Comparison of ENCODE assay signal across 6 cellular contexts in the genomic region with DNA sequence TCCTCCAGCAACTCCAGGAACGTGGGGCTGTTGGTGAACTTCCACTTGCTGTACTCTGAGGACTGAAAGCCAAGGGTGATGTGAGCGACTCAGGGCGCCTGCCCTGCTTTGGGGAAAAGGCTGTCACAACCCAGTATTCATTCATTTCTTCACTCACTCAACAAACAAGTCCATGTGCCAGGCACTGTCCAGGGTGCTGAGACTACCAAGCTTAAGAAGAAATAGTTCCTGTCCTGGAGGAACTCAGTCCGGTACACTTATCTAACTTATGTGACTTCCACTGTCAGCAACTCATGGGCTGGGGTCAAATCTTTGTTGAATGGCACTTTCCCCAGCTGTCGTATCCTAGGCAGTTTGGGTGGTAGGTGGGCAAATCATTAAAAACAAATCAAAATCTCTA. TPM values are rescaled to one million over a fixed set of nuclear protein-coding genes. Genes with fewer than 3 reads are reported as not detected.
"Had no signal": no experiment of that assay in that cellular context is flagged by ENCODE, and none has a peak within 500 bp of the region (broad histone marks: within the 10 kb centered on the region; RNA-seq: fewer than 3 reads in every experiment).

No MANE protein-coding gene starts in this region.

RNA-seq across cellular contexts. Expression of gene LGALS9C, which starts 26.6 kb away (rescaled TPM):
- total RNA-seq: activated naive CD4-positive, alpha-beta T cell treated with anti-CD3 and anti-CD28 coated beads, Interleukin-2, amount 50 U/mL, for 72 hours; astrocyte; bronchial epithelial cell; cardiac septum; cerebellum; endodermal cell had no signal
